ENCODE assay signal across 8 cellular contexts in the genomic region with DNA sequence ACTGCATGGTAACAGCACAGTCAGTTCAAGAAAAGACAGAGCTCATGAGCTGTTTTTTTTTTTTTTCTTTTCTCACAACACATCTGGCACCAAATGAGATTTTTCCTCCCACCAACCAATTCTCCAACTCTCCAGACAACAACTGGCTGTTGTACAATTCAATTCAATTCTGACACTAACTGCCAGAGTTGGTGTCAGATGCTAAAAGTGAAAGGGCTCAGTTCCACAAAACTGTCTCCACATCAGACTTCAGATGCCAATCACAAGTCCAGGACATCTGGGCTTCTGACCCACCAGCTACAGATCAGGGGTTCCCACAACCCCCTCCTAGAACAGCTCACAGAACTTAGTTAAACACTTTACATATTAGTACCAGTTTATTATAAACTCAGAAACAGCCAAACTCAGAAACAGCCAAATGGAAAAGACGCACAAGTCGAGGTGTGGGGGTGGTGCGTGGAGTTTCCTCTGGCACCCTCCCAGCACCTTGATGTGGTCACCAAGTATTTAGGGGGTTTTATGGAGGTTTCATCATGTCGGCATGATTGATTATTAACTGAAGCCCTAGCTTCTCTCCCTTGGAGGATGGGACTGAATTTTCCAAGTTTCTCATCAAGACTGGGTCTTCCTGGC. TPM values are rescaled to one million over a fixed set of nuclear protein-coding genes. Genes with fewer than 3 reads are reported as not detected.
A peak's percentile ranks its signal among the peaks of the same experiment; 100 is the strongest.
DNase-seq lines count a peak whose midpoint lies in the region; ATAC-seq and TF ChIP-seq lines count a peak whose summit lies in the region.

No MANE protein-coding gene starts in this region.

- ATAC-seq in GM18505 (IDR thresholded peaks at IDR 0.05; ENCODE audit: unreplicated experiment) = peak; percentile 90
- peak; percentile 64 for ATAC-seq in HG02970 (IDR thresholded peaks at IDR 0.05; ENCODE audit: low FRiP score, unreplicated experiment)
- no peak for ATAC-seq in heart right ventricle
- ATAC-seq in upper lobe of left lung (ENCODE audit: low FRiP score in 2 of 2) = no peak

- TF ChIP-seq EP300 in upper lobe of left lung (IDR thresholded peaks at IDR 0.05) = no peak

- no peak overlapping the region for H3K27ac Mint-ChIP-seq in MCF 10A (ENCODE audit: low read depth, unreplicated experiment)

- no peaks in the 10 kb centered on the region for H3K4me1 ChIP-seq in heart right ventricle
- H3K4me1 ChIP-seq in upper lobe of left lung = no peaks in the 10 kb centered on the region
- H3K4me1 ChIP-seq in left ventricle myocardium inferior = no peaks in the 10 kb centered on the region

- 72 to 85% methylated on average over 4 of the region's 4 CpGs for whole genome bisulfite sequencing in heart right ventricle, 2 donors
- 60 to 77% methylated on average over 4 of the region's 4 CpGs for WGBS in upper lobe of left lung, 2 donors

- H3K27ac ChIP-seq in heart right ventricle = no peak overlapping the region
- no peak overlapping the region for H3K27ac ChIP-seq in upper lobe of left lung
- no peak overlapping the region for H3K27ac ChIP-seq in left ventricle myocardium inferior (replicated peaks)

- CTCF ChIA-PET in MCF 10A (lab: Yijun Ruan, JAX) = interaction anchor here (0.6 to 3.9 kb wide), 26 partner anchors 8 to 1384 kb away, joined by 3 to 37 read pairs (median 4); no protein-coding TSS in a partner anchor

- no peaks in the 10 kb centered on the region for H3K9me3 Mint-ChIP-seq in MCF 10A (ENCODE audit: unreplicated experiment)

- DNase-seq in activated CD8-positive, alpha-beta memory T cell treated with anti-CD3 and anti-CD28 coated beads for 1 hour (ENCODE audit: extremely low read depth in 1 of 2, low read depth in 1 of 2) = peak; percentile 38 to 40
- peak; percentile 71 for DNase-seq in stimulated activated CD4-positive, alpha-beta T cell treated with anti-CD3 and anti-CD28 coated beads, Interleukin-12 subunit alpha, Interleukin-12 subunit beta, amount 100 ng/mL, for 4 hours
- no peak for DNase-seq in heart right ventricle
- no peak for DNase-seq in upper lobe of left lung
- no peak for DNase-seq in MCF 10A (ENCODE audit: unreplicated experiment)
- no peak for DNase-seq in left ventricle myocardium inferior

- H3K36me3 ChIP-seq in heart right ventricle (no peaks in the 10 kb centered on the region), upper lobe of left lung (no peaks in the 10 kb centered on the region), left ventricle myocardium inferior (no peaks in the 10 kb centered on the region)

- H3K27me3 ChIP-seq in heart right ventricle (peaks cover 0 to 3% (median 0%) of the 10 kb centered on the region in 7 donors), upper lobe of left lung (no peaks in the 10 kb centered on the region), left ventricle myocardium inferior (ENCODE audit: low read depth) (no peaks in the 10 kb centered on the region)

- H3K9me3 ChIP-seq in heart right ventricle = no peaks in the 10 kb centered on the region
- no peaks in the 10 kb centered on the region for H3K9me3 ChIP-seq in upper lobe of left lung
- H3K9me3 ChIP-seq in left ventricle myocardium inferior (replicated peaks) = no peaks in the 10 kb centered on the region

- H3K27me3 Mint-ChIP-seq in MCF 10A (ENCODE audit: insufficient read depth, unreplicated experiment) = no peaks in the 10 kb centered on the region

- H3K4me3 Mint-ChIP-seq in MCF 10A (ENCODE audit: unreplicated experiment) = no peak overlapping the region

- H3K4me3 ChIP-seq in heart right ventricle = no peak overlapping the region
- H3K4me3 ChIP-seq in upper lobe of left lung = no peak overlapping the region
- no peak overlapping the region for H3K4me3 ChIP-seq in left ventricle myocardium inferior

- no peaks in the 10 kb centered on the region for H3K4me1 Mint-ChIP-seq in MCF 10A (ENCODE audit: insufficient read depth, unreplicated experiment)

- no peaks in the 10 kb centered on the region for H3K36me3 Mint-ChIP-seq in MCF 10A (ENCODE audit: insufficient read depth, unreplicated experiment)

- TF ChIP-seq CTCF in heart right ventricle (IDR thresholded peaks at IDR 0.05) (no peak), upper lobe of left lung (IDR thresholded peaks at IDR 0.05) (no peak), MCF 10A (IDR thresholded peaks at IDR 0.05; ENCODE audit: unreplicated experiment) (no peak), left ventricle myocardium inferior (IDR thresholded peaks at IDR 0.05; ENCODE audit: borderline replicate concordance) (no peak)

- POLR2A ChIA-PET in MCF 10A (lab: Yijun Ruan, JAX) = interaction anchor here (0.6 kb wide), 1 partner anchor 16 kb away, joined by 3 read pairs; no protein-coding TSS in a partner anchor

- intact Hi-C loops in heart right ventricle (cut with DNase I) = no loop called here
- intact Hi-C loops in MCF 10A (cut with micrococcal nuclease) = loop anchor here (10.0 kb wide), 1 partner anchor 333 kb away; no protein-coding TSS in a partner anchor
- intact Hi-C loops in left ventricle myocardium inferior (cut with micrococcal nuclease) = no loop called here

- TF ChIP-seq POLR2A in GM18505 (IDR thresholded peaks at IDR 0.05; ENCODE audit: borderline replicate concordance, extremely low read depth, insufficient read depth, insufficient read length) (no peak), upper lobe of left lung (IDR thresholded peaks at IDR 0.05) (no peak)

- BruUV-seq in MCF 10A (replicated peaks; lab: Mats Ljungman, UMichigan) = no TSS peak

RNA-seq across cellular contexts. Expression of gene LRRC8D, which starts 39.2 kb away (rescaled TPM):
- 1 to 10 TPM; 5.1 to 8.2 (median 6.6) TPM for total RNA-seq in heart right ventricle
- polyA plus RNA-seq in heart right ventricle = 10 to 100 TPM in 1 of 2 donors, 1 to 10 TPM in 1; 3.0 to 11.0 TPM
- total RNA-seq in upper lobe of left lung = 10 to 100 TPM in 4 of 6 donors, 1 to 10 TPM in 2; 3.7 to 24.0 (median 12.2) TPM
- total RNA-seq in MCF 10A (2022) = 42.0 and 43.7 TPM in 2 replicates
- total RNA-seq in left ventricle myocardium inferior = 6.4 TPM

Comparison
In these comparisons a context has a peak if more than half of its experiments do, and no peak if none do; other contexts are left out.
1. ATAC-seq: peak in GM18505 (single experiment) and HG02970 (single experiment); none in heart right ventricle (0 of 8) and upper lobe of left lung (0 of 2).
2. DNase-seq: peak in activated CD8-positive, alpha-beta memory T cell treated with anti-CD3 and anti-CD28 coated beads for 1 hour (2 of 2) and stimulated activated CD4-positive, alpha-beta T cell treated with anti-CD3 and anti-CD28 coated beads, Interleukin-12 subunit alpha, Interleukin-12 subunit beta, amount 100 ng/mL, for 4 hours (single experiment); none in heart right ventricle (0 of 2), upper lobe of left lung (0 of 2), MCF 10A (single experiment) and left ventricle myocardium inferior (single experiment).